ENCODE assay signal across 1 cellular context in genomic region chr17:58156839-58157803, GRCh38.
A peak's percentile ranks its signal among the peaks of the same experiment; 100 is the strongest.
TF ChIP-seq lines count a peak whose summit lies in the region.

No MANE protein-coding gene starts in this region.

TF ChIP-seq in HEK293, 187 proteins besides CTCF, POLR2A, EP300 and RAD21 (continued from another document and continues in another):
- TF ChIP-seq PRDM10 (tag by site-specific recombination; IDR thresholded peaks at IDR 0.05) (peak; percentile 77), OSR2 (tag by site-specific recombination; IDR thresholded peaks at IDR 0.05) (peak; percentile 45; the same call in 1 of the 2 replicates), ZNF571 (tag by site-specific recombination; IDR thresholded peaks at IDR 0.05) (no peak), PRDM6 (tag by site-specific recombination; IDR thresholded peaks at IDR 0.05) (no peak), ZNF670 (tag by site-specific recombination; IDR thresholded peaks at IDR 0.05; ENCODE audit: low read depth) (no peak), WT1 (tag by site-specific recombination; IDR thresholded peaks at IDR 0.05) (no peak), HOXD13 (CRISPR knock-in tag; IDR thresholded peaks at IDR 0.05; ENCODE audit: borderline replicate concordance) (no peak), KLF1 (tag by site-specific recombination; IDR thresholded peaks at IDR 0.05) (no peak), ZNF140 (tag by site-specific recombination; IDR thresholded peaks at IDR 0.05) (no peak), ZNF701 (tag by site-specific recombination; IDR thresholded peaks at IDR 0.05) (no peak), YY1 (tag by site-specific recombination; IDR thresholded peaks at IDR 0.05) (0 out of 2 replicates have a peak, but pooled peaks have one; percentile 52), KLF10 (tag by site-specific recombination; IDR thresholded peaks at IDR 0.05) (no peak), TSHZ1 (tag by site-specific recombination; IDR thresholded peaks at IDR 0.05; ENCODE audit: borderline replicate concordance) (no peak), ZNF174 (tag by site-specific recombination; IDR thresholded peaks at IDR 0.05) (no peak), ZNF433 (tag by site-specific recombination; IDR thresholded peaks at IDR 0.05; ENCODE audit: low read depth) (no peak), ZNF549 (tag by site-specific recombination; IDR thresholded peaks at IDR 0.05) (no peak), SCRT2 (tag by site-specific recombination; IDR thresholded peaks at IDR 0.05) (no peak), KLF9 (tag by site-specific recombination; IDR thresholded peaks at IDR 0.05; ENCODE audit: low read depth) (no peak), ZNF302 (tag by site-specific recombination; IDR thresholded peaks at IDR 0.05; ENCODE audit: low read depth) (no peak), ZNF280D (tag by site-specific recombination; IDR thresholded peaks at IDR 0.05) (no peak), ZSCAN30 (tag by site-specific recombination; IDR thresholded peaks at IDR 0.05) (no peak), ZNF621 (tag by site-specific recombination; IDR thresholded peaks at IDR 0.05) (no peak), ZNF629 (tag by site-specific recombination; IDR thresholded peaks at IDR 0.05) (0 out of 2 replicates have a peak, but pooled peaks have one; percentile 59), MZF1 (tag by site-specific recombination; IDR thresholded peaks at IDR 0.05; ENCODE audit: borderline replicate concordance) (no peak), ZNF777 (tag by site-specific recombination; IDR thresholded peaks at IDR 0.05; ENCODE audit: borderline replicate concordance) (no peak), GLIS1 (tag by site-specific recombination; IDR thresholded peaks at IDR 0.05) (0 out of 2 replicates have a peak, but pooled peaks have one; percentile 29), ZBTB8A (tag by site-specific recombination; IDR thresholded peaks at IDR 0.05) (peak; percentile 18; the same call in 1 of the 2 replicates), PBX3 (CRISPR knock-in tag; IDR thresholded peaks at IDR 0.05) (no peak), ZNF654 (tag by site-specific recombination; IDR thresholded peaks at IDR 0.05; ENCODE audit: low read depth) (no peak), REPIN1 (tag by site-specific recombination; IDR thresholded peaks at IDR 0.05; ENCODE audit: low read depth) (no peak), ZNF529 (tag by site-specific recombination; IDR thresholded peaks at IDR 0.05; ENCODE audit: insufficient replicate concordance) (no peak), ZNF558 (tag by site-specific recombination; IDR thresholded peaks at IDR 0.05) (no peak), ZSCAN5A (tag by site-specific recombination; IDR thresholded peaks at IDR 0.05) (no peak), ZNF791 (tag by site-specific recombination; IDR thresholded peaks at IDR 0.05) (no peak), ZNF664 (tag by site-specific recombination; IDR thresholded peaks at IDR 0.05) (no peak), ZNF510 (tag by site-specific recombination; IDR thresholded peaks at IDR 0.05; ENCODE audit: insufficient replicate concordance) (no peak), ZNF610 (tag by site-specific recombination; IDR thresholded peaks at IDR 0.05; ENCODE audit: borderline replicate concordance) (peak; percentile 62; the same call in 1 of the 2 replicates), ZNF423 (tag by site-specific recombination; IDR thresholded peaks at IDR 0.05) (no peak), ZNF707 (tag by site-specific recombination; IDR thresholded peaks at IDR 0.05) (no peak), ZNF311 (tag by site-specific recombination; IDR thresholded peaks at IDR 0.05; ENCODE audit: borderline replicate concordance) (no peak), SETDB1 (IDR thresholded peaks at IDR 0.05; ENCODE audit: insufficient read length, low read length) (no peak)
- TF ChIP-seq, protein P1, sequence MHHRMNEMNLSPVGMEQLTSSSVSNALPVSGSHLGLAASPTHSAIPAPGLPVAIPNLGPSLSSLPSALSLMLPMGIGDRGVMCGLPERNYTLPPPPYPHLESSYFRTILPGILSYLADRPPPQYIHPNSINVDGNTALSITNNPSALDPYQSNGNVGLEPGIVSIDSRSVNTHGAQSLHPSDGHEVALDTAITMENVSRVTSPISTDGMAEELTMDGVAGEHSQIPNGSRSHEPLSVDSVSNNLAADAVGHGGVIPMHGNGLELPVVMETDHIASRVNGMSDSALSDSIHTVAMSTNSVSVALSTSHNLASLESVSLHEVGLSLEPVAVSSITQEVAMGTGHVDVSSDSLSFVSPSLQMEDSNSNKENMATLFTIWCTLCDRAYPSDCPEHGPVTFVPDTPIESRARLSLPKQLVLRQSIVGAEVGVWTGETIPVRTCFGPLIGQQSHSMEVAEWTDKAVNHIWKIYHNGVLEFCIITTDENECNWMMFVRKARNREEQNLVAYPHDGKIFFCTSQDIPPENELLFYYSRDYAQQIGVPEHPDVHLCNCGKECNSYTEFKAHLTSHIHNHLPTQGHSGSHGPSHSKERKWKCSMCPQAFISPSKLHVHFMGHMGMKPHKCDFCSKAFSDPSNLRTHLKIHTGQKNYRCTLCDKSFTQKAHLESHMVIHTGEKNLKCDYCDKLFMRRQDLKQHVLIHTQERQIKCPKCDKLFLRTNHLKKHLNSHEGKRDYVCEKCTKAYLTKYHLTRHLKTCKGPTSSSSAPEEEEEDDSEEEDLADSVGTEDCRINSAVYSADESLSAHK (tag by site-specific recombination; IDR thresholded peaks at IDR 0.05): no peak
- TF ChIP-seq, protein P2, sequence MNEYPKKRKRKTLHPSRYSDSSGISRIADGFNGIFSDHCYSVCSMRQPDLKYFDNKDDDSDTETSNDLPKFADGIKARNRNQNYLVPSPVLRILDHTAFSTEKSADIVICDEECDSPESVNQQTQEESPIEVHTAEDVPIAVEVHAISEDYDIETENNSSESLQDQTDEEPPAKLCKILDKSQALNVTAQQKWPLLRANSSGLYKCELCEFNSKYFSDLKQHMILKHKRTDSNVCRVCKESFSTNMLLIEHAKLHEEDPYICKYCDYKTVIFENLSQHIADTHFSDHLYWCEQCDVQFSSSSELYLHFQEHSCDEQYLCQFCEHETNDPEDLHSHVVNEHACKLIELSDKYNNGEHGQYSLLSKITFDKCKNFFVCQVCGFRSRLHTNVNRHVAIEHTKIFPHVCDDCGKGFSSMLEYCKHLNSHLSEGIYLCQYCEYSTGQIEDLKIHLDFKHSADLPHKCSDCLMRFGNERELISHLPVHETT (tag by site-specific recombination; IDR thresholded peaks at IDR 0.05): no peak
- TF ChIP-seq, protein P3, sequence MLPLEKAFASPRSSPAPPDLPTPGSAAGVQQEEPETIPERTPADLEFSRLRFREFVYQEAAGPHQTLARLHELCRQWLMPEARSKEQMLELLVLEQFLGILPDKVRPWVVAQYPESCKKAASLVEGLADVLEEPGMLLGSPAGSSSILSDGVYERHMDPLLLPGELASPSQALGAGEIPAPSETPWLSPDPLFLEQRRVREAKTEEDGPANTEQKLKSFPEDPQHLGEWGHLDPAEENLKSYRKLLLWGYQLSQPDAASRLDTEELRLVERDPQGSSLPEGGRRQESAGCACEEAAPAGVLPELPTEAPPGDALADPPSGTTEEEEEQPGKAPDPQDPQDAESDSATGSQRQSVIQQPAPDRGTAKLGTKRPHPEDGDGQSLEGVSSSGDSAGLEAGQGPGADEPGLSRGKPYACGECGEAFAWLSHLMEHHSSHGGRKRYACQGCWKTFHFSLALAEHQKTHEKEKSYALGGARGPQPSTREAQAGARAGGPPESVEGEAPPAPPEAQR (tag by site-specific recombination; IDR thresholded peaks at IDR 0.05): no peak
